ENCODE assay signal across 1 cellular context in genomic region chr6:167849846-167850459, GRCh38.
TF ChIP-seq lines count a peak whose summit lies in the region.

No MANE protein-coding gene starts in this region.

TF ChIP-seq in HEK293, 187 proteins besides CTCF, POLR2A, EP300 and RAD21 (continued from another document):
- TF ChIP-seq, protein P1, sequence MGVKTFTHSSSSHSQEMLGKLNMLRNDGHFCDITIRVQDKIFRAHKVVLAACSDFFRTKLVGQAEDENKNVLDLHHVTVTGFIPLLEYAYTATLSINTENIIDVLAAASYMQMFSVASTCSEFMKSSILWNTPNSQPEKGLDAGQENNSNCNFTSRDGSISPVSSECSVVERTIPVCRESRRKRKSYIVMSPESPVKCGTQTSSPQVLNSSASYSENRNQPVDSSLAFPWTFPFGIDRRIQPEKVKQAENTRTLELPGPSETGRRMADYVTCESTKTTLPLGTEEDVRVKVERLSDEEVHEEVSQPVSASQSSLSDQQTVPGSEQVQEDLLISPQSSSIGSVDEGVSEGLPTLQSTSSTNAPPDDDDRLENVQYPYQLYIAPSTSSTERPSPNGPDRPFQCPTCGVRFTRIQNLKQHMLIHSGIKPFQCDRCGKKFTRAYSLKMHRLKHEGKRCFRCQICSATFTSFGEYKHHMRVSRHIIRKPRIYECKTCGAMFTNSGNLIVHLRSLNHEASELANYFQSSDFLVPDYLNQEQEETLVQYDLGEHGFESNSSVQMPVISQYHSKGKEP (tag by site-specific recombination; IDR thresholded peaks at IDR 0.05) = no peak
- TF ChIP-seq ZNF501 (tag by site-specific recombination; IDR thresholded peaks at IDR 0.05) (no peak), ZNF707 (tag by site-specific recombination; IDR thresholded peaks at IDR 0.05) (no peak), ZNF221 (tag by site-specific recombination; IDR thresholded peaks at IDR 0.05; ENCODE audit: borderline replicate concordance) (no peak), ZNF791 (tag by site-specific recombination; IDR thresholded peaks at IDR 0.05) (no peak), PRDM1 (tag by site-specific recombination; IDR thresholded peaks at IDR 0.05) (peak; percentile 72), ZBTB8A (tag by site-specific recombination; IDR thresholded peaks at IDR 0.05) (no peak), OVOL3 (tag by site-specific recombination; IDR thresholded peaks at IDR 0.05) (no peak), ZNF548 (tag by site-specific recombination; IDR thresholded peaks at IDR 0.05) (no peak), ZNF670 (tag by site-specific recombination; IDR thresholded peaks at IDR 0.05; ENCODE audit: low read depth) (no peak), ZEB2 (tag by site-specific recombination; IDR thresholded peaks at IDR 0.05) (0 out of 2 replicates have a peak, but pooled peaks have one; percentile 15), SALL2 (tag by site-specific recombination; IDR thresholded peaks at IDR 0.05; ENCODE audit: borderline replicate concordance) (no peak), ZNF16 (tag by site-specific recombination; IDR thresholded peaks at IDR 0.05; ENCODE audit: low read depth) (no peak), ZNF529 (tag by site-specific recombination; IDR thresholded peaks at IDR 0.05; ENCODE audit: insufficient replicate concordance) (no peak), MYNN (tag by site-specific recombination; IDR thresholded peaks at IDR 0.05; ENCODE audit: borderline replicate concordance) (no peak), ZNF335 (tag by site-specific recombination; conservative IDR thresholded peaks at IDR 0.05) (0 out of 2 replicates have a peak, but pooled peaks have one; percentile 13), ZBTB20 (tag by site-specific recombination; IDR thresholded peaks at IDR 0.05) (peak; percentile 69), ZNF23 (tag by site-specific recombination; IDR thresholded peaks at IDR 0.05; ENCODE audit: borderline replicate concordance) (no peak), ZNF24 (tag by site-specific recombination; IDR thresholded peaks at IDR 0.05) (no peak), ZNF280D (tag by site-specific recombination; IDR thresholded peaks at IDR 0.05) (no peak), OSR2 (tag by site-specific recombination; IDR thresholded peaks at IDR 0.05) (peak; percentile 42; the same call in 1 of the 2 replicates), INSM2 (tag by site-specific recombination; IDR thresholded peaks at IDR 0.05) (no peak), ZNF629 (tag by site-specific recombination; IDR thresholded peaks at IDR 0.05) (peak; percentile 43), REST (tag by site-specific recombination; IDR thresholded peaks at IDR 0.05) (no peak), ZNF366 (tag by site-specific recombination; conservative IDR thresholded peaks at IDR 0.05) (peak; percentile 30; the same call in 1 of the 2 replicates), FEZF1 (tag by site-specific recombination; IDR thresholded peaks at IDR 0.05) (peak; percentile 72)
- TF ChIP-seq, protein P2, sequence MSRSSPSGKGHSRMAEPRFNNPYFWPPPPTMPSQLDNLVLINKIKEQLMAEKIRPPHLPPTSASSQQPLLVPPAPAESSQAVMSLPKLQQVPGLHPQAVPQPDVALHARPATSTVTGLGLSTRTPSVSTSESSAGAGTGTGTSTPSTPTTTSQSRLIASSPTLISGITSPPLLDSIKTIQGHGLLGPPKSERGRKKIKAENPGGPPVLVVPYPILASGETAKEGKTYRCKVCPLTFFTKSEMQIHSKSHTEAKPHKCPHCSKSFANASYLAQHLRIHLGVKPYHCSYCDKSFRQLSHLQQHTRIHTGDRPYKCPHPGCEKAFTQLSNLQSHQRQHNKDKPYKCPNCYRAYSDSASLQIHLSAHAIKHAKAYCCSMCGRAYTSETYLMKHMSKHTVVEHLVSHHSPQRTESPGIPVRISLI (tag by site-specific recombination; IDR thresholded peaks at IDR 0.05) = 0 out of 2 replicates have a peak, but pooled peaks have one; percentile 32
- TF ChIP-seq, protein P3, sequence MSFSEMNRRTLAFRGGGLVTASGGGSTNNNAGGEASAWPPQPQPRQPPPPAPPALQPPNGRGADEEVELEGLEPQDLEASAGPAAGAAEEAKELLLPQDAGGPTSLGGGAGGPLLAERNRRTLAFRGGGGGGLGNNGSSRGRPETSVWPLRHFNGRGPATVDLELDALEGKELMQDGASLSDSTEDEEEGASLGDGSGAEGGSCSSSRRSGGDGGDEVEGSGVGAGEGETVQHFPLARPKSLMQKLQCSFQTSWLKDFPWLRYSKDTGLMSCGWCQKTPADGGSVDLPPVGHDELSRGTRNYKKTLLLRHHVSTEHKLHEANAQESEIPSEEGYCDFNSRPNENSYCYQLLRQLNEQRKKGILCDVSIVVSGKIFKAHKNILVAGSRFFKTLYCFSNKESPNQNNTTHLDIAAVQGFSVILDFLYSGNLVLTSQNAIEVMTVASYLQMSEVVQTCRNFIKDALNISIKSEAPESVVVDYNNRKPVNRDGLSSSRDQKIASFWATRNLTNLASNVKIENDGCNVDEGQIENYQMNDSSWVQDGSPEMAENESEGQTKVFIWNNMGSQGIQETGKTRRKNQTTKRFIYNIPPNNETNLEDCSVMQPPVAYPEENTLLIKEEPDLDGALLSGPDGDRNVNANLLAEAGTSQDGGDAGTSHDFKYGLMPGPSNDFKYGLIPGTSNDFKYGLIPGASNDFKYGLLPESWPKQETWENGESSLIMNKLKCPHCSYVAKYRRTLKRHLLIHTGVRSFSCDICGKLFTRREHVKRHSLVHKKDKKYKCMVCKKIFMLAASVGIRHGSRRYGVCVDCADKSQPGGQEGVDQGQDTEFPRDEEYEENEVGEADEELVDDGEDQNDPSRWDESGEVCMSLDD (tag by site-specific recombination; IDR thresholded peaks at IDR 0.05) = no peak
- TF ChIP-seq, protein P4, sequence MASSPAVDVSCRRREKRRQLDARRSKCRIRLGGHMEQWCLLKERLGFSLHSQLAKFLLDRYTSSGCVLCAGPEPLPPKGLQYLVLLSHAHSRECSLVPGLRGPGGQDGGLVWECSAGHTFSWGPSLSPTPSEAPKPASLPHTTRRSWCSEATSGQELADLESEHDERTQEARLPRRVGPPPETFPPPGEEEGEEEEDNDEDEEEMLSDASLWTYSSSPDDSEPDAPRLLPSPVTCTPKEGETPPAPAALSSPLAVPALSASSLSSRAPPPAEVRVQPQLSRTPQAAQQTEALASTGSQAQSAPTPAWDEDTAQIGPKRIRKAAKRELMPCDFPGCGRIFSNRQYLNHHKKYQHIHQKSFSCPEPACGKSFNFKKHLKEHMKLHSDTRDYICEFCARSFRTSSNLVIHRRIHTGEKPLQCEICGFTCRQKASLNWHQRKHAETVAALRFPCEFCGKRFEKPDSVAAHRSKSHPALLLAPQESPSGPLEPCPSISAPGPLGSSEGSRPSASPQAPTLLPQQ (tag by site-specific recombination; IDR thresholded peaks at IDR 0.05) = no peak
- TF ChIP-seq, protein P5, sequence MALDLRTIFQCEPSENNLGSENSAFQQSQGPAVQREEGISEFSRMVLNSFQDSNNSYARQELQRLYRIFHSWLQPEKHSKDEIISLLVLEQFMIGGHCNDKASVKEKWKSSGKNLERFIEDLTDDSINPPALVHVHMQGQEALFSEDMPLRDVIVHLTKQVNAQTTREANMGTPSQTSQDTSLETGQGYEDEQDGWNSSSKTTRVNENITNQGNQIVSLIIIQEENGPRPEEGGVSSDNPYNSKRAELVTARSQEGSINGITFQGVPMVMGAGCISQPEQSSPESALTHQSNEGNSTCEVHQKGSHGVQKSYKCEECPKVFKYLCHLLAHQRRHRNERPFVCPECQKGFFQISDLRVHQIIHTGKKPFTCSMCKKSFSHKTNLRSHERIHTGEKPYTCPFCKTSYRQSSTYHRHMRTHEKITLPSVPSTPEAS (tag by site-specific recombination; IDR thresholded peaks at IDR 0.05) = 0 out of 2 replicates have a peak, but pooled peaks have one; percentile 19
- TF ChIP-seq, protein P6, sequence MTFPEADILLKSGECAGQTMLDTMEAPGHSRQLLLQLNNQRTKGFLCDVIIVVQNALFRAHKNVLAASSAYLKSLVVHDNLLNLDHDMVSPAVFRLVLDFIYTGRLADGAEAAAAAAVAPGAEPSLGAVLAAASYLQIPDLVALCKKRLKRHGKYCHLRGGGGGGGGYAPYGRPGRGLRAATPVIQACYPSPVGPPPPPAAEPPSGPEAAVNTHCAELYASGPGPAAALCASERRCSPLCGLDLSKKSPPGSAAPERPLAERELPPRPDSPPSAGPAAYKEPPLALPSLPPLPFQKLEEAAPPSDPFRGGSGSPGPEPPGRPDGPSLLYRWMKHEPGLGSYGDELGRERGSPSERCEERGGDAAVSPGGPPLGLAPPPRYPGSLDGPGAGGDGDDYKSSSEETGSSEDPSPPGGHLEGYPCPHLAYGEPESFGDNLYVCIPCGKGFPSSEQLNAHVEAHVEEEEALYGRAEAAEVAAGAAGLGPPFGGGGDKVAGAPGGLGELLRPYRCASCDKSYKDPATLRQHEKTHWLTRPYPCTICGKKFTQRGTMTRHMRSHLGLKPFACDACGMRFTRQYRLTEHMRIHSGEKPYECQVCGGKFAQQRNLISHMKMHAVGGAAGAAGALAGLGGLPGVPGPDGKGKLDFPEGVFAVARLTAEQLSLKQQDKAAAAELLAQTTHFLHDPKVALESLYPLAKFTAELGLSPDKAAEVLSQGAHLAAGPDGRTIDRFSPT (tag by site-specific recombination; IDR thresholded peaks at IDR 0.05) = peak; percentile 72; the same call in 1 of the 2 replicates
TF ChIP-seq in HEK293: peak in this region for 19.
